Comparison of ENCODE assay signal across 22 cellular contexts in genomic region chr1:220976390-220976789, GRCh38.
A peak's percentile ranks its signal among the peaks of the same experiment; 100 is the strongest.
DNase-seq lines count a peak whose midpoint lies in the region; ATAC-seq and TF ChIP-seq lines count a peak whose summit lies in the region.
"Had no signal": no experiment of that assay in that cellular context is flagged by ENCODE, and none has a peak within 500 bp of the region (broad histone marks: within the 10 kb centered on the region; RNA-seq: fewer than 3 reads in every experiment).

No MANE protein-coding gene starts in this region.

- CTCF ChIA-PET in PC-3 (lab: Charles Lee), result no interaction called here

- H3K36me3 ChIP-seq in GM23248 (ENCODE audit: low read depth) (no peaks in the 10 kb centered on the region), PC-3 (ENCODE audit: low read depth, low read length) (no peaks in the 10 kb centered on the region), SJCRH30 (no peaks in the 10 kb centered on the region), transverse colon (no peaks in the 10 kb centered on the region)
- H3K36me3 ChIP-seq: BE2C; BLaER1 treated with 17β-estradiol and CSF1 and Interleukin-3, amounts not matched to agents 10 nM and 100 nM; HAP-1 had no signal

- no peak for TF ChIP-seq EP300 in transverse colon (IDR thresholded peaks at IDR 0.05; ENCODE audit: low read depth)

- POLR2A ChIA-PET in PC-3 (lab: Charles Lee; ENCODE audit: unreplicated experiment), result no interaction called here

- H3F3A ChIP-seq in GM23248 (ENCODE audit: insufficient read depth) (no peaks in the 10 kb centered on the region), PC-3 (ENCODE audit: low read length, unreplicated experiment) (no peaks in the 10 kb centered on the region)

- H3K79me2 ChIP-seq in GM23248 (ENCODE audit: insufficient read depth), result no peaks in the 10 kb centered on the region
- no peaks in the 10 kb centered on the region for H3K79me2 ChIP-seq in PC-3 (ENCODE audit: low read length)

- TF ChIP-seq CTCF in PC-3 (conservative IDR thresholded peaks at IDR 0.05; ENCODE audit: low read depth, low read length) (no peak), transverse colon (IDR thresholded peaks at IDR 0.05) (no peak)

- H3K4me3 ChIP-seq in GM23248 (no peak overlapping the region), PC-3 (ENCODE audit: low read length) (no peak overlapping the region), SJCRH30 (no peak overlapping the region), transverse colon (no peak overlapping the region)
- H3K4me3 ChIP-seq: A549; BLaER1 treated with 17β-estradiol and CSF1 and Interleukin-3, amounts not matched to agents 10 nM and 100 nM; GM12878; HAP-1 had no signal

- H3K27me3 ChIP-seq in GM23248 (replicated peaks; ENCODE audit: insufficient read depth) (no peaks in the 10 kb centered on the region), PC-3 (ENCODE audit: low read length) (no peaks in the 10 kb centered on the region), SJCRH30 (no peaks in the 10 kb centered on the region), transverse colon (no peaks in the 10 kb centered on the region)
- H3K27me3 ChIP-seq: BE2C; BLaER1 treated with 17β-estradiol and CSF1 and Interleukin-3, amounts not matched to agents 10 nM and 100 nM had no signal

- H3K9ac ChIP-seq in GM23248, result no peak overlapping the region
- H3K9ac ChIP-seq in PC-3 (ENCODE audit: low read length), result no peak overlapping the region
- H3K9ac ChIP-seq: BLaER1 treated with 17β-estradiol and CSF1 and Interleukin-3, amounts not matched to agents 10 nM and 100 nM had no signal

- H3K27ac ChIP-seq in GM23248 (no peak overlapping the region), PC-3 (ENCODE audit: low read length) (no peak overlapping the region), SJCRH30 (peak overlapping the region; percentile 59), transverse colon (no peak overlapping the region)
- H3K27ac ChIP-seq: A549; BLaER1 treated with 17β-estradiol and CSF1 and Interleukin-3, amounts not matched to agents 10 nM and 100 nM had no signal

- H3K4me2 ChIP-seq in GM23248 (ENCODE audit: unreplicated experiment) (no peak overlapping the region), PC-3 (ENCODE audit: low read length) (no peak overlapping the region)
- H3K4me2 ChIP-seq: A549; BLaER1 treated with 17β-estradiol and CSF1 and Interleukin-3, amounts not matched to agents 10 nM and 100 nM had no signal

- no peaks in the 10 kb centered on the region for H3K9me3 ChIP-seq in GM23248 (ENCODE audit: low read depth)
- H3K9me3 ChIP-seq in PC-3 (ENCODE audit: low read length), result no peaks in the 10 kb centered on the region
- H3K9me3 ChIP-seq in SJCRH30 (replicated peaks), result no peaks in the 10 kb centered on the region
- H3K9me3 ChIP-seq in transverse colon, result no peaks in the 10 kb centered on the region
- H3K9me3 ChIP-seq: A549, BE2C, HAP-1 had no signal

- no peak for TF ChIP-seq POLR2A in transverse colon (IDR thresholded peaks at IDR 0.05)

- ATAC-seq in PC-3 (peak; percentile 62), GM19023 (IDR thresholded peaks at IDR 0.05; ENCODE audit: unreplicated experiment) (no peak)
- ATAC-seq: A549, GM12878 had no signal

- whole genome bisulfite sequencing in GM23248 (ENCODE audit: low coverage in 1 of 2, low lambda C conversion rate in 2 of 2, missing lambda C conversion rate in 2 of 2), 2 experiments, result 39 to 42% methylated on average over 3 of the region's 3 CpGs
- WGBS in transverse colon (ENCODE audit: low coverage in 1 of 2), 2 donors, result 35 to 36% methylated on average over 3 of the region's 3 CpGs

- intact Hi-C loops in PC-3 (cut with micrococcal nuclease), result no loop called here
- intact Hi-C loops in transverse colon (cut with DNase I; ENCODE audit: low total_unique reads), result no loop called here

- H4K20me1 ChIP-seq in GM23248 (ENCODE audit: insufficient read depth) (no peaks in the 10 kb centered on the region), PC-3 (ENCODE audit: low read length) (no peaks in the 10 kb centered on the region)
- H4K20me1 ChIP-seq: BLaER1 treated with 17β-estradiol and CSF1 and Interleukin-3, amounts not matched to agents 10 nM and 100 nM had no signal

- H3K4me1 ChIP-seq in GM23248 (ENCODE audit: insufficient read depth), result no peaks in the 10 kb centered on the region
- H3K4me1 ChIP-seq in PC-3 (ENCODE audit: insufficient read depth, low read length), result no peaks in the 10 kb centered on the region
- no peaks in the 10 kb centered on the region for H3K4me1 ChIP-seq in SJCRH30
- H3K4me1 ChIP-seq in transverse colon, result no peaks in the 10 kb centered on the region
- H3K4me1 ChIP-seq: A549, BE2C, HAP-1 had no signal

- H2AFZ ChIP-seq in GM23248 (peak overlapping the region; percentile 27; the same call in 1 of the 2 replicates), PC-3 (ENCODE audit: low read length) (no peak overlapping the region)

- BruUV-seq in PC-3 (replicated peaks; lab: Mats Ljungman, UMichigan), result no TSS peak

- DNase-seq in GM23248 (peak; percentile 26), PC-3 (peak; percentile 32), SJCRH30 (no peak), transverse colon (no peak), SW 1271 (lab: John Stamatoyannopoulos, UW) (no peak)
- DNase-seq: 8988T; ACHN; AML-193; BE2C; CD4-positive, alpha-beta T cell; CD8-positive, alpha-beta memory T cell; DMS 273 treated with DMSO at 0.1 percent for 48 hours; DMS79; EL; GDM1; GOT3; HFFc6 had no signal

- in situ Hi-C loops in GM23248 (cut with MboI) (no loop called here), transverse colon (cut with MboI; ENCODE audit: low pct_ligation_motif_present in 1 of 4, low pct_unique_long_range_greater_than_20kb in 1 of 4, low sequenced_read_pairs in 3 of 4) (no loop called here)

- no peaks in the 10 kb centered on the region for H3K9me2 ChIP-seq in GM23248 (ENCODE audit: insufficient read depth)
- H3K9me2 ChIP-seq in PC-3 (replicated peaks; ENCODE audit: low read length), result no peaks in the 10 kb centered on the region

Comparison
In these comparisons a context has a peak if more than half of its experiments do, and no peak if none do; other contexts are left out.
1. DNase-seq: peak in GM23248 (single experiment) and PC-3 (single experiment); none in SJCRH30 (0 of 2), transverse colon (single experiment) and SW 1271 (0 of 2).